8 cellular contexts compared by ENCODE assay signal in genomic region chr15:44713006-44713966, GRCh38. TPM values are rescaled to one million over a fixed set of nuclear protein-coding genes. Genes with fewer than 3 reads are reported as not detected.
DNase-seq lines count a peak whose midpoint lies in the region; ATAC-seq, FAIRE-seq and TF ChIP-seq lines count a peak whose summit lies in the region.

No MANE protein-coding gene starts in this region.

- H3K79me2 ChIP-seq in GM23248 (ENCODE audit: insufficient read depth) = peaks cover 54% of the 10 kb centered on the region

- 59 to 70% methylated on average over 5 of the region's 5 CpGs for WGBS in GM23248 (ENCODE audit: low coverage in 1 of 2, low lambda C conversion rate in 2 of 2, missing lambda C conversion rate in 2 of 2), 2 experiments

- peak overlapping the region; percentile 45 for H2AFZ ChIP-seq in GM23248

- H4K20me1 ChIP-seq in GM23248 (ENCODE audit: insufficient read depth) = peaks cover 6% of the 10 kb centered on the region; the same call in 1 of the 2 replicates

- peak; percentile 31 for TF ChIP-seq CTCF in C4-2B (conservative IDR thresholded peaks at IDR 0.05)
- peak; percentile 37 for TF ChIP-seq CTCF in epithelial cell of proximal tubule (conservative IDR thresholded peaks at IDR 0.05; ENCODE audit: low read depth, low read length)

- H3K27me3 ChIP-seq in GM23248 (replicated peaks; ENCODE audit: insufficient read depth) = no peaks in the 10 kb centered on the region
- no peaks in the 10 kb centered on the region for H3K27me3 ChIP-seq in rectal smooth muscle tissue (ENCODE audit: control insufficient read depth, insufficient read depth, low read length)

- H3K36me3 ChIP-seq in GM23248 (ENCODE audit: low read depth) = peaks cover 31% of the 10 kb centered on the region
- H3K36me3 ChIP-seq in rectal smooth muscle tissue (ENCODE audit: control insufficient read depth, insufficient read depth, low read length) = peaks cover 28% of the 10 kb centered on the region

- H3K9ac ChIP-seq in GM23248 (peak overlapping the region; percentile 98), rectal smooth muscle tissue (ENCODE audit: low read length) (peak overlapping the region; percentile 100)

- H3K9me2 ChIP-seq in GM23248 (ENCODE audit: insufficient read depth) = no peaks in the 10 kb centered on the region

- H3K4me3 ChIP-seq in GM23248 (peak overlapping the region; percentile 92), epithelial cell of proximal tubule (ENCODE audit: low read depth, low read length) (peak overlapping the region; percentile 99), rectal smooth muscle tissue (ENCODE audit: low read length) (peak overlapping the region; percentile 100)

- ATAC-seq in HG03175 (IDR thresholded peaks at IDR 0.05; ENCODE audit: unreplicated experiment) = no peak
- ATAC-seq in HG03280 (IDR thresholded peaks at IDR 0.05; ENCODE audit: unreplicated experiment) = no peak

- H3K27ac ChIP-seq in C4-2B (no peak overlapping the region), GM23248 (peak overlapping the region; percentile 96), rectal smooth muscle tissue (ENCODE audit: low read depth, low read length) (peak overlapping the region; percentile 99)

- peak overlapping the region; percentile 83 for H3K4me2 ChIP-seq in GM23248 (ENCODE audit: unreplicated experiment)

- H3K4me1 ChIP-seq in GM23248 (ENCODE audit: insufficient read depth) = peaks cover 16% of the 10 kb centered on the region
- H3K4me1 ChIP-seq in rectal smooth muscle tissue (ENCODE audit: control insufficient read depth, insufficient read depth, low read length) = peaks cover 4% of the 10 kb centered on the region

- no peaks in the 10 kb centered on the region for H3K9me3 ChIP-seq in GM23248 (ENCODE audit: low read depth)

- no peak for FAIRE-seq in GM19239 (lab: Jason Lieb, UNC)

- in situ Hi-C loops in GM23248 (cut with MboI) (no loop called here), SK-MEL-5 (cut with HindIII; ENCODE audit: low pct_unique_long_range_greater_than_20kb, low sequenced_read_pairs) (no loop called here)

- DNase-seq in GM23248 (peak; percentile 71), SK-MEL-5 (ENCODE audit: low read depth, low spot score) (peak; percentile 79), epithelial cell of proximal tubule (ENCODE audit: low read depth) (no peak), GM19239 (ENCODE audit: insufficient read length, low spot score) (no peak)

- peaks cover 35% of the 10 kb centered on the region for H3F3A ChIP-seq in GM23248 (ENCODE audit: insufficient read depth)

RNA-seq across cellular contexts. Expression of gene B2M, which starts 2.0 kb away (rescaled TPM):
- total RNA-seq in GM23248 (2014; rRNA removed; shearing (Covaris generic)) = 1,965 and 2,442 TPM in 2 replicates
- 3,590 and 3,619 TPM in 2 replicates for polyA plus RNA-seq in GM23248 (2016; fragmentation: Nextera tagmentation; extraction: Ambion mirVana)
- 1,639 and 1,647 TPM in 2 replicates for total RNA-seq in SK-MEL-5 (2014; rRNA removed; shearing (Covaris generic))
- polyA plus RNA-seq in SK-MEL-5 (2015; cell fraction: cytosol; rRNA removed) = 2,107 and 2,382 TPM in 2 replicates
- 316 and 358 TPM in 2 replicates for polyA plus RNA-seq in SK-MEL-5 (2015; cell fraction: nucleus; rRNA removed)
- 648 and 1,011 TPM in 2 replicates for total RNA-seq in epithelial cell of proximal tubule

RNA-seq across cellular contexts. Expression of gene PATL2, which starts 2.2 kb away (rescaled TPM):
- not detected in 2 replicates for total RNA-seq in GM23248 (2014; rRNA removed; shearing (Covaris generic))
- 0.26 TPM in 1 of 2 replicates, not detected in the other for polyA plus RNA-seq in GM23248 (2016; fragmentation: Nextera tagmentation; extraction: Ambion mirVana)
- 0.19 and 0.21 TPM in 2 replicates for total RNA-seq in SK-MEL-5 (2014; rRNA removed; shearing (Covaris generic))
- 0.19 TPM in 1 of 2 replicates, not detected in the other for polyA plus RNA-seq in SK-MEL-5 (2015; cell fraction: cytosol; rRNA removed)
- 6.0 and 6.6 TPM in 2 replicates for polyA plus RNA-seq in SK-MEL-5 (2015; cell fraction: nucleus; rRNA removed)
- not detected in 2 replicates for total RNA-seq in epithelial cell of proximal tubule

RNA-seq across cellular contexts. Expression of gene TRIM69, which starts 23.0 kb away (rescaled TPM):
- 9.2 and 9.7 TPM in 2 replicates for total RNA-seq in GM23248 (2014; rRNA removed; shearing (Covaris generic))
- 8.9 and 9.8 TPM in 2 replicates for polyA plus RNA-seq in GM23248 (2016; fragmentation: Nextera tagmentation; extraction: Ambion mirVana)
- total RNA-seq in SK-MEL-5 (2014; rRNA removed; shearing (Covaris generic)) = 10.9 and 13.5 TPM in 2 replicates
- 9.1 and 11.0 TPM in 2 replicates for polyA plus RNA-seq in SK-MEL-5 (2015; cell fraction: cytosol; rRNA removed)
- 2.8 and 4.2 TPM in 2 replicates for polyA plus RNA-seq in SK-MEL-5 (2015; cell fraction: nucleus; rRNA removed)
- total RNA-seq in epithelial cell of proximal tubule = 7.7 and 10.9 TPM in 2 replicates

RNA-seq across cellular contexts. Expression of gene SPG11, which starts 49.8 kb away (rescaled TPM):
- 53.6 and 75.6 TPM in 2 replicates for total RNA-seq in GM23248 (2014; rRNA removed; shearing (Covaris generic))
- 20.5 and 21.5 TPM in 2 replicates for polyA plus RNA-seq in GM23248 (2016; fragmentation: Nextera tagmentation; extraction: Ambion mirVana)
- total RNA-seq in SK-MEL-5 (2014; rRNA removed; shearing (Covaris generic)) = 43.0 and 48.3 TPM in 2 replicates
- 37.9 and 64.5 TPM in 2 replicates for polyA plus RNA-seq in SK-MEL-5 (2015; cell fraction: cytosol; rRNA removed)
- 117 and 157 TPM in 2 replicates for polyA plus RNA-seq in SK-MEL-5 (2015; cell fraction: nucleus; rRNA removed)
- 34.1 and 37.5 TPM in 2 replicates for total RNA-seq in epithelial cell of proximal tubule

Comparison
In these comparisons a context has a peak if more than half of its experiments do, and no peak if none do; other contexts are left out.
1. DNase-seq: peak in GM23248 (single experiment) and SK-MEL-5 (single experiment); none in epithelial cell of proximal tubule (single experiment) and GM19239 (single experiment).
2. Peak in every context shown above with its lines, with median percentiles within 50 percentile points of each other: H3K4me3 ChIP-seq.